ENCODE assay signal across 6 cellular contexts in genomic region chr1:93436496-93436895, GRCh38.
"Had no signal": no experiment of that assay in that cellular context is flagged by ENCODE, and none has a peak within 500 bp of the region (broad histone marks: within the 10 kb centered on the region; RNA-seq: fewer than 3 reads in every experiment).

No MANE protein-coding gene starts in this region.

- ATAC-seq: HepG2, K562 had no signal

- H3K4me3 ChIP-seq: K562 had no signal

- DNase-seq: IMR-90 had no signal

- H3K9me3 Mint-ChIP-seq: IgD-negative memory B cell had no signal

- H3K36me3 Mint-ChIP-seq: IgD-negative memory B cell had no signal

- H3K4me3 Mint-ChIP-seq: IgD-negative memory B cell had no signal

- H3K27ac Mint-ChIP-seq: IgD-negative memory B cell had no signal

- FAIRE-seq: HepG2, HTR-8/SVneo, K562 had no signal

- H3K27ac ChIP-seq: HL-60 had no signal
